In genomic region chr12:122336015-122336946, GRCh38 we compare ENCODE assay signal across 10 cellular contexts.
DNase-seq lines count a peak whose midpoint lies in the region; ATAC-seq and TF ChIP-seq lines count a peak whose summit lies in the region.
"Had no signal": no experiment of that assay in that cellular context is flagged by ENCODE, and none has a peak within 500 bp of the region (broad histone marks: within the 10 kb centered on the region; RNA-seq: fewer than 3 reads in every experiment).

No MANE protein-coding gene starts in this region.

- peak overlapping the region; percentile 71 for H3K27ac Mint-ChIP-seq in activated CD8-positive, alpha-beta T cell treated with anti-CD3 and anti-CD28 coated beads, Interleukin-2, amount 10 ng/mL, durations not matched to agents 7 days and 5 days
- H3K27ac Mint-ChIP-seq: dendritic cell treated with granulocyte-macrophage colony-stimulating factor and Interleukin-4, amounts not matched to agents 40 ng/mL and 50 ng/mL, for 4 days had no signal

- H3F3A ChIP-seq in smooth muscle cell (ENCODE audit: low read depth), result no peaks in the 10 kb centered on the region

- H3K4me3 ChIP-seq in fibroblast of mammary gland (ENCODE audit: control insufficient read depth, low read depth, low read length), result no peak overlapping the region
- H3K4me3 ChIP-seq in smooth muscle cell, result no peak overlapping the region
- H3K4me3 ChIP-seq in ovary, result no peak overlapping the region
- H3K4me3 ChIP-seq: BLaER1 had no signal

- DNase-seq in NCI-H146 (lab: John Stamatoyannopoulos, UW), result peak; percentile 33
- no peak for DNase-seq in NCI-H146 treated with DMSO at 0.1 percent for 48 hours (lab: John Stamatoyannopoulos, UW; ENCODE audit: unreplicated experiment)
- peak; percentile 3 for DNase-seq in NCI-H446 treated with DMSO at 0.1 percent for 48 hours (lab: John Stamatoyannopoulos, UW)
- DNase-seq in activated CD8-positive, alpha-beta T cell treated with anti-CD3 and anti-CD28 coated beads, Interleukin-2, amount 10 ng/mL, durations not matched to agents 7 days and 5 days, result peak; percentile 63
- DNase-seq in fibroblast of mammary gland (ENCODE audit: low read depth), result peak; percentile 49
- no peak for DNase-seq in smooth muscle cell (lab: John Stamatoyannopoulos, UW; ENCODE audit: unreplicated experiment)
- no peak for DNase-seq in ovary

- TF ChIP-seq CTCF in fibroblast of mammary gland (conservative IDR thresholded peaks at IDR 0.05; ENCODE audit: control insufficient read depth, insufficient read depth, low read depth, low read length), result peak; percentile 80
- TF ChIP-seq CTCF in smooth muscle cell (IDR thresholded peaks at IDR 0.05; ENCODE audit: borderline replicate concordance, insufficient read depth, poor library complexity, severe bottlenecking), result peak; percentile 65
- peak in 1 of 3 donors; percentile 12 for TF ChIP-seq CTCF in ovary (IDR thresholded peaks at IDR 0.05)

- H3K9me3 ChIP-seq in smooth muscle cell (replicated peaks; ENCODE audit: low read depth) (no peaks in the 10 kb centered on the region), ovary (no peaks in the 10 kb centered on the region)
- H3K9me3 ChIP-seq: BLaER1 had no signal

- no peak overlapping the region for H3K27ac ChIP-seq in smooth muscle cell (ENCODE audit: low read depth)
- H3K27ac ChIP-seq in ovary, result no peak overlapping the region
- H3K27ac ChIP-seq: BLaER1 had no signal

- no peaks in the 10 kb centered on the region for H3K9me3 Mint-ChIP-seq in activated CD8-positive, alpha-beta T cell treated with anti-CD3 and anti-CD28 coated beads, Interleukin-2, amount 10 ng/mL, durations not matched to agents 7 days and 5 days (ENCODE audit: insufficient read depth)
- H3K9me3 Mint-ChIP-seq: dendritic cell treated with granulocyte-macrophage colony-stimulating factor and Interleukin-4, amounts not matched to agents 40 ng/mL and 50 ng/mL, for 4 days had no signal

- no peak overlapping the region for H2AFZ ChIP-seq in smooth muscle cell (ENCODE audit: low read depth)

- H3K36me3 Mint-ChIP-seq in activated CD8-positive, alpha-beta T cell treated with anti-CD3 and anti-CD28 coated beads, Interleukin-2, amount 10 ng/mL, durations not matched to agents 7 days and 5 days (ENCODE audit: low read depth), result peaks cover 31% of the 10 kb centered on the region

- ATAC-seq in activated CD8-positive, alpha-beta T cell treated with anti-CD3 and anti-CD28 coated beads, Interleukin-2, amount 10 ng/mL, durations not matched to agents 7 days and 5 days, result peak; percentile 58
- no peak for ATAC-seq in HG03439 (IDR thresholded peaks at IDR 0.05; ENCODE audit: unreplicated experiment)

- TF ChIP-seq POLR2A in ovary (IDR thresholded peaks at IDR 0.05), result no peak

- H3K79me2 ChIP-seq in smooth muscle cell (ENCODE audit: low read depth), result no peaks in the 10 kb centered on the region

- POLR2A ChIA-PET in activated CD8-positive, alpha-beta T cell treated with anti-CD3 and anti-CD28 coated beads, Interleukin-2, amount 10 ng/mL, durations not matched to agents 7 days and 5 days (lab: Charles Lee), result interaction anchor here (0.5 kb wide), 1 partner anchor 109 kb away, joined by 3 read pairs; no protein-coding TSS in a partner anchor

- 81% methylated on average over 8 of the region's 8 CpGs for WGBS in smooth muscle cell (ENCODE audit: low lambda C conversion rate)
- WGBS in ovary, 3 donors, result 84 to 87% (median 86%) methylated on average over 8 of the region's 8 CpGs

- intact Hi-C loops in ovary (cut with DNase I), result no loop called here

- no peaks in the 10 kb centered on the region for H3K27me3 ChIP-seq in smooth muscle cell (ENCODE audit: low read depth)
- H3K27me3 ChIP-seq in ovary, result no peaks in the 10 kb centered on the region
- H3K27me3 ChIP-seq: BLaER1 had no signal

- CTCF ChIA-PET in activated CD8-positive, alpha-beta T cell treated with anti-CD3 and anti-CD28 coated beads, Interleukin-2, amount 10 ng/mL, durations not matched to agents 7 days and 5 days (lab: Charles Lee), result interaction anchor here (0.6 to 3.7 kb wide), 17 partner anchors 8 to 146 kb away, joined by 3 to 44 read pairs (median 4); no protein-coding TSS in a partner anchor

- no peak overlapping the region for H3K4me3 Mint-ChIP-seq in activated CD8-positive, alpha-beta T cell treated with anti-CD3 and anti-CD28 coated beads, Interleukin-2, amount 10 ng/mL, durations not matched to agents 7 days and 5 days
- H3K4me3 Mint-ChIP-seq: dendritic cell treated with granulocyte-macrophage colony-stimulating factor and Interleukin-4, amounts not matched to agents 40 ng/mL and 50 ng/mL, for 4 days had no signal

- H3K4me1 Mint-ChIP-seq in activated CD8-positive, alpha-beta T cell treated with anti-CD3 and anti-CD28 coated beads, Interleukin-2, amount 10 ng/mL, durations not matched to agents 7 days and 5 days (ENCODE audit: low read depth), result peaks cover 13% of the 10 kb centered on the region

- no peaks in the 10 kb centered on the region for H3K4me1 ChIP-seq in smooth muscle cell (ENCODE audit: low read depth)
- H3K4me1 ChIP-seq in ovary (ENCODE audit: insufficient read depth), result no peaks in the 10 kb centered on the region
- H3K4me1 ChIP-seq: BLaER1 had no signal

- H3K4me2 ChIP-seq in smooth muscle cell, result no peak overlapping the region
- H3K4me2 ChIP-seq: BLaER1 had no signal

- H3K9ac ChIP-seq in smooth muscle cell (ENCODE audit: low read depth), result no peak overlapping the region
- H3K9ac ChIP-seq: BLaER1 had no signal

- H3K36me3 ChIP-seq in smooth muscle cell (ENCODE audit: low read depth), result peaks cover 5% of the 10 kb centered on the region
- no peaks in the 10 kb centered on the region for H3K36me3 ChIP-seq in ovary

- no peaks in the 10 kb centered on the region for H4K20me1 ChIP-seq in smooth muscle cell (ENCODE audit: low read depth)
- H4K20me1 ChIP-seq: BLaER1 had no signal

- no peak for TF ChIP-seq EP300 in ovary (IDR thresholded peaks at IDR 0.05)

- H3K27me3 Mint-ChIP-seq in activated CD8-positive, alpha-beta T cell treated with anti-CD3 and anti-CD28 coated beads, Interleukin-2, amount 10 ng/mL, durations not matched to agents 7 days and 5 days (ENCODE audit: low read depth), result no peaks in the 10 kb centered on the region
- H3K27me3 Mint-ChIP-seq: dendritic cell treated with granulocyte-macrophage colony-stimulating factor and Interleukin-4, amounts not matched to agents 40 ng/mL and 50 ng/mL, for 4 days had no signal

Comparison
In these comparisons a context has a peak if more than half of its experiments do, and no peak if none do; other contexts are left out.
1. DNase-seq: peak in NCI-H146 (single experiment), NCI-H446 treated with DMSO at 0.1 percent for 48 hours (single experiment), activated CD8-positive, alpha-beta T cell treated with anti-CD3 and anti-CD28 coated beads, Interleukin-2, amount 10 ng/mL, durations not matched to agents 7 days and 5 days (single experiment) and fibroblast of mammary gland (single experiment); none in NCI-H146 treated with DMSO at 0.1 percent for 48 hours (single experiment), smooth muscle cell (single experiment) and ovary (0 of 5).